In the genomic region with DNA sequence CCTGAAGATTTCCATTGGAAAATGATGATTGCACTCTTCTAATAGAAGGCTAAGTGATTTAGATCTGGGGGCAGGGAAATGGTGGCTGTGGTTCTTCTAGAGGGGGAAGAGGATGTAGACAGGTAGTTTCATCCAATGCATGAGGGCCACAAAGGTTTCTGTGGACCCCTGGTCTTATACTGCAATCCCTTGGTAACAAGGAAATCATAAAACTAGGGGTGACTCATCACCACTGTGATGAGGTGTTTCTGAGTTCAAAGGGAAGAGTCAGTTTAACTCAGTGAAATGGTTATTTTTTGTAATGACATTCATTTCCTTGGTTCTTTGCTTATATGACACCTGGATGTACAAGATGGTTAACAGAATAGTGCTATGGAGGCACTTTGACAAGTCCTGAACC, we compare ENCODE assay signal across 12 cellular contexts. TPM values are rescaled to one million over a fixed set of nuclear protein-coding genes. Genes with fewer than 3 reads are reported as not detected.
DNase-seq lines count a peak whose midpoint lies in the region; ATAC-seq and TF ChIP-seq lines count a peak whose summit lies in the region.
"Had no signal": no experiment of that assay in that cellular context is flagged by ENCODE, and none has a peak within 500 bp of the region (broad histone marks: within the 10 kb centered on the region; RNA-seq: fewer than 3 reads in every experiment).

No MANE protein-coding gene starts in this region.

- H3K9ac ChIP-seq in PC-3 (ENCODE audit: low read length) = peak overlapping the region; percentile 76
- H3K9ac ChIP-seq in mesenchymal stem cell (ENCODE audit: low read length) = peak overlapping the region; percentile 76
- H3K9ac ChIP-seq: KMS-11 had no signal

- H2BK120ac ChIP-seq in mesenchymal stem cell (ENCODE audit: low read depth, low read length) = no peak overlapping the region

- in situ Hi-C loops in Caki2 (cut with HindIII; ENCODE audit: low pct_unique_long_range_greater_than_20kb, low sequenced_read_pairs) = no loop called here

- no peaks in the 10 kb centered on the region for H3K9me3 ChIP-seq in PC-3 (ENCODE audit: low read length)
- H3K9me3 ChIP-seq in mesenchymal stem cell (ENCODE audit: control insufficient read depth, low read length) = no peaks in the 10 kb centered on the region
- H3K9me3 ChIP-seq in uterus = no peaks in the 10 kb centered on the region
- H3K9me3 ChIP-seq: gastrocnemius medialis had no signal

- TF ChIP-seq CTCF in PC-3 (conservative IDR thresholded peaks at IDR 0.05; ENCODE audit: low read depth, low read length) = no peak
- no peak for TF ChIP-seq CTCF in choroid plexus epithelial cell (conservative IDR thresholded peaks at IDR 0.05; ENCODE audit: low read depth, low read length)
- no peak for TF ChIP-seq CTCF in uterus (IDR thresholded peaks at IDR 0.05)

- peak overlapping the region; percentile 95 for H3K27ac ChIP-seq in PC-3 (ENCODE audit: low read length)
- H3K27ac ChIP-seq in mesenchymal stem cell (ENCODE audit: low read length, poor library complexity, severe bottlenecking) = peak overlapping the region; percentile 97
- H3K27ac ChIP-seq in uterus = no peak overlapping the region
- H3K27ac ChIP-seq: gastrocnemius medialis, KMS-11 had no signal

- H3K27me3 ChIP-seq in PC-3 (ENCODE audit: low read length) (no peaks in the 10 kb centered on the region), mesenchymal stem cell (ENCODE audit: control insufficient read depth in 1 of 2, insufficient read depth in 1 of 2, low read length in 2 of 2) (no peaks in the 10 kb centered on the region), uterus (no peaks in the 10 kb centered on the region)
- H3K27me3 ChIP-seq: gastrocnemius medialis had no signal

- DNase-seq in Caki2 (ENCODE audit: low read depth) = peak; percentile 82
- DNase-seq in PC-3 = peak; percentile 84
- peak; percentile 55 for DNase-seq in choroid plexus epithelial cell (ENCODE audit: low read depth)
- peak; percentile 42 for DNase-seq in mesenchymal stem cell
- no peak for DNase-seq in stimulated activated CD4-positive, alpha-beta T cell treated with anti-CD3 and anti-CD28 coated beads, Interleukin-4, amount 100 ng/mL, for 24 hours
- no peak for DNase-seq in activated CD4-positive, CD25-positive, alpha-beta regulatory T cell (lab: John Stamatoyannopoulos, UW)
- no peak for DNase-seq in uterus
- DNase-seq: gastrocnemius medialis, left cardiac atrium had no signal

- peak overlapping the region; percentile 91 for H2BK5ac ChIP-seq in mesenchymal stem cell (ENCODE audit: low read depth, low read length, poor library complexity, severe bottlenecking)

- CTCF ChIA-PET in PC-3 (lab: Charles Lee) = no interaction called here

- H3K4me2 ChIP-seq in PC-3 (ENCODE audit: low read length) (peak overlapping the region; percentile 73), mesenchymal stem cell (ENCODE audit: low read length, poor library complexity, severe bottlenecking) (no peak overlapping the region)
- H3K4me2 ChIP-seq: KMS-11 had no signal

- H3K23ac ChIP-seq in mesenchymal stem cell (ENCODE audit: low read length in 2 of 2) = no peak overlapping the region

- H4K91ac ChIP-seq in mesenchymal stem cell (ENCODE audit: low read length) = no peak overlapping the region

- no peak overlapping the region for H3K4ac ChIP-seq in mesenchymal stem cell (ENCODE audit: low read depth in 1 of 2, low read length in 2 of 2)

- POLR2A ChIA-PET in PC-3 (lab: Charles Lee; ENCODE audit: unreplicated experiment) = interaction anchor here (0.5 to 0.6 kb wide), 3 partner anchors 67 to 1146 kb away, joined by 3 to 7 read pairs (median 5); no protein-coding TSS in a partner anchor

- ATAC-seq in PC-3 = peak; percentile 41
- no peak for ATAC-seq in HG03442 (IDR thresholded peaks at IDR 0.05; ENCODE audit: unreplicated experiment)
- ATAC-seq: gastrocnemius medialis, left cardiac atrium had no signal

- H3K79me2 ChIP-seq in PC-3 (ENCODE audit: low read length) = no peaks in the 10 kb centered on the region

- TF ChIP-seq POLR2A in uterus (IDR thresholded peaks at IDR 0.05) = no peak

- intact Hi-C loops in PC-3 (cut with micrococcal nuclease) (loop anchor here (1.0 to 10.0 kb wide), 3 partner anchors 82 to 438 kb away; a partner anchor contains a TSS), uterus (cut with DNase I; ENCODE audit: low total_unique reads) (no loop called here)

- no peak overlapping the region for H2AFZ ChIP-seq in PC-3 (ENCODE audit: low read length)
- no peak overlapping the region for H2AFZ ChIP-seq in mesenchymal stem cell (ENCODE audit: low read depth, low read length)

- H3K36me3 ChIP-seq in PC-3 (ENCODE audit: low read depth, low read length) (no peaks in the 10 kb centered on the region), mesenchymal stem cell (ENCODE audit: control insufficient read depth in 1 of 2, insufficient read depth in 2 of 2, low read depth in 1 of 2, low read length in 2 of 2) (no peaks in the 10 kb centered on the region), uterus (no peaks in the 10 kb centered on the region)
- H3K36me3 ChIP-seq: gastrocnemius medialis had no signal

- H3K9me2 ChIP-seq in PC-3 (replicated peaks; ENCODE audit: low read length) = no peaks in the 10 kb centered on the region

- H3K79me1 ChIP-seq in mesenchymal stem cell (replicated peaks; ENCODE audit: low read length, poor library complexity, severe bottlenecking) = peaks cover 19% of the 10 kb centered on the region

- H2BK15ac ChIP-seq in mesenchymal stem cell (ENCODE audit: low read depth, poor library complexity, severe bottlenecking) = no peak overlapping the region

- H3K4me1 ChIP-seq in PC-3 (ENCODE audit: insufficient read depth, low read length) (peaks cover 65% of the 10 kb centered on the region), mesenchymal stem cell (ENCODE audit: control insufficient read depth, insufficient read depth, low read depth, low read length) (peaks cover 30% of the 10 kb centered on the region), uterus (no peaks in the 10 kb centered on the region)
- H3K4me1 ChIP-seq: gastrocnemius medialis had no signal

- H3K18ac ChIP-seq in mesenchymal stem cell (ENCODE audit: low read depth in 1 of 2, low read length in 2 of 2) = no peak overlapping the region

- H4K20me1 ChIP-seq in PC-3 (ENCODE audit: low read length) = no peaks in the 10 kb centered on the region

- peaks cover 9% of the 10 kb centered on the region for H3F3A ChIP-seq in PC-3 (ENCODE audit: low read length, unreplicated experiment)

- peak overlapping the region; percentile 95 for H2AK5ac ChIP-seq in mesenchymal stem cell (ENCODE audit: low read length, severe bottlenecking)

- no peak overlapping the region for H3K14ac ChIP-seq in mesenchymal stem cell (ENCODE audit: low read length in 2 of 2)

- no peak overlapping the region for H2BK12ac ChIP-seq in mesenchymal stem cell (ENCODE audit: low read length in 2 of 2)

- no TSS peak for BruUV-seq in PC-3 (replicated peaks; lab: Mats Ljungman, UMichigan)

- no peak overlapping the region for H4K8ac ChIP-seq in mesenchymal stem cell (ENCODE audit: low read length)

- H3K4me3 ChIP-seq in PC-3 (ENCODE audit: low read length) (peak overlapping the region; percentile 48), choroid plexus epithelial cell (ENCODE audit: low read depth, low read length) (no peak overlapping the region), mesenchymal stem cell (ENCODE audit: insufficient read depth in 1 of 2, low read depth in 1 of 2, low read length in 2 of 2) (peak overlapping the region in 1 of 2 experiments; percentile 38), uterus (no peak overlapping the region)
- H3K4me3 ChIP-seq: gastrocnemius medialis had no signal

RNA-seq across cellular contexts. Expression of a gene that starts 20.3 kb away (rescaled TPM):
- total RNA-seq in Caki2 (2014; rRNA removed; shearing (Covaris generic); ENCODE audit: low replicate concordance) = 12.1 and 25.4 TPM in 2 replicates
- total RNA-seq in PC-3 (2014; rRNA removed) (0.58 and 1.5 TPM in 2 replicates), uterus (1 to 10 TPM in 2 of 4 donors, under 1 TPM in 2; 0.26 to 2.7 (median 0.65) TPM)
- 0.07 TPM for polyA plus RNA-seq in mesenchymal stem cell (2013, experiment 1 of 2)
- 0.07 TPM for polyA plus RNA-seq in mesenchymal stem cell (2013, experiment 2 of 2)
- total RNA-seq: T-helper 2 cell treated with Interferon-gamma antibody and Interleukin-4, amounts not matched to agents 100 ng/mL and 5 ng/mL, for 36 hours had no signal

Comparison
In these comparisons a context has a peak if more than half of its experiments do, and no peak if none do; other contexts are left out.
1. DNase-seq: peak in Caki2 (single experiment), PC-3 (single experiment), choroid plexus epithelial cell (single experiment) and mesenchymal stem cell (single experiment); none in stimulated activated CD4-positive, alpha-beta T cell treated with anti-CD3 and anti-CD28 coated beads, Interleukin-4, amount 100 ng/mL, for 24 hours (single experiment), activated CD4-positive, CD25-positive, alpha-beta regulatory T cell (0 of 4) and uterus (0 of 2).
2. H3K27ac ChIP-seq: peak in PC-3 (single experiment) and mesenchymal stem cell (single experiment); none in uterus (0 of 2).